Comparison of ENCODE assay signal across 26 cellular contexts in genomic region chr4:34176609-34177008, GRCh38.
"Had no signal": no experiment of that assay in that cellular context is flagged by ENCODE, and none has a peak within 500 bp of the region (broad histone marks: within the 10 kb centered on the region; RNA-seq: fewer than 3 reads in every experiment).

No MANE protein-coding gene starts in this region.

- H3K27me3 ChIP-seq: stomach, suprapubic skin, testis, thyroid gland, tibial artery, tibial nerve, transverse colon, upper lobe of right lung, uterus, vagina had no signal

- H3K4me3 ChIP-seq: stomach, suprapubic skin, testis, thoracic aorta, thyroid gland, tibial artery, tibial nerve, transverse colon, upper lobe of right lung, uterus, vagina had no signal

- FAIRE-seq: urothelium cell line had no signal

- H3K9me3 ChIP-seq: testis, thoracic aorta, thyroid gland, tibial artery, tibial nerve, upper lobe of right lung, uterus, vagina had no signal

- DNase-seq: stimulated activated CD4-positive, alpha-beta T cell treated with anti-CD3 and anti-CD28 coated beads, Interleukin-2, amount 100 ng/mL, for 48 hours; stimulated activated CD4-positive, alpha-beta T cell treated with anti-CD3 and anti-CD28 coated beads, Interleukin-4, amount 100 ng/mL, for 1 hour; stimulated activated CD4-positive, alpha-beta T cell treated with anti-CD3 and anti-CD28 coated beads, Interleukin-4, amount 100 ng/mL, for 24 hours; stimulated activated CD4-positive, alpha-beta T cell treated with anti-CD3 and anti-CD28 coated beads, Interleukin-4, amount 100 ng/mL, for 4 hours; stimulated activated CD8-positive, alpha-beta memory T cell treated with anti-CD3 and anti-CD28 coated beads, Interleukin-4, amount 100 ng/mL, for 48 hours; stimulated activated naive B cell treated with anti-CD40 and anti-IgM and Interleukin-4, amounts not matched to agents 10 μg/mL and 1 μg/mL and 100 μg/mL, for 72 hours; stimulated activated naive CD4-positive, alpha-beta T cell; stimulated activated naive CD4-positive, alpha-beta T cell treated with Interleukin-2 at 50 U/mL for 16 hours; stimulated activated naive CD8-positive, alpha-beta T cell treated with anti-CD3 and anti-CD28 coated beads, Interleukin-15, amount 100 ng/mL, for 72 hours; stimulated activated naive CD8-positive, alpha-beta T cell treated with anti-CD3 and anti-CD28 coated beads, Interleukin-15, Interleukin-2, amounts not matched to agents 100 U/mL and 50 U/mL, for 24 hours; stomach; substantia nigra; testis; thyroid gland; tibial artery; transverse colon; trophoblast cell; upper lobe of right lung; uterus had no signal

- H3K4me1 ChIP-seq: stomach, suprapubic skin, testis, tibial artery, tibial nerve, transverse colon, upper lobe of right lung, uterus, vagina had no signal

- H3K36me3 ChIP-seq: stomach, suprapubic skin, thoracic aorta, thyroid gland, tibial artery, tibial nerve, transverse colon, upper lobe of right lung, uterus, vagina had no signal

- H3K27ac ChIP-seq: stomach, suprapubic skin, testis, thoracic aorta, thyroid gland, tibial artery, tibial nerve, transverse colon, upper lobe of right lung, uterus, vagina had no signal

- ATAC-seq: stimulated activated effector memory CD8-positive, alpha-beta T cell treated with anti-CD3 and anti-CD28 coated beads, Interleukin-12 subunit alpha, Interleukin-12 subunit beta, amount 100 ng/mL, for 72 hours; stimulated activated memory B cell treated with anti-CD40 and anti-IgM and Interleukin-4, amounts not matched to agents 10 μg/mL and 1 μg/mL and 100 μg/mL, for 72 hours; stimulated activated naive B cell treated with anti-CD40 and anti-IgM and Interleukin-4, amounts not matched to agents 10 μg/mL and 1 μg/mL and 100 μg/mL, for 72 hours; stimulated activated naive CD8-positive, alpha-beta T cell treated with anti-CD3 and anti-CD28 coated beads, Interleukin-15, amount 100 ng/mL, for 72 hours; stimulated activated naive CD8-positive, alpha-beta T cell treated with anti-CD3 and anti-CD28 coated beads, Interleukin-15, Interleukin-2, amounts not matched to agents 100 U/mL and 50 U/mL, for 24 hours; upper lobe of right lung had no signal
